In genomic region chr2:200619275-200619674, GRCh38 we compare ENCODE assay signal across 1 cellular context.
TF ChIP-seq lines count a peak whose summit lies in the region.

No MANE protein-coding gene starts in this region.

TF ChIP-seq in H1, 55 proteins besides CTCF, POLR2A, EP300 and RAD21:
- TF ChIP-seq SRF (IDR thresholded peaks at IDR 0.05; ENCODE audit: low read depth, low read length): no peak
